In the genomic region with DNA sequence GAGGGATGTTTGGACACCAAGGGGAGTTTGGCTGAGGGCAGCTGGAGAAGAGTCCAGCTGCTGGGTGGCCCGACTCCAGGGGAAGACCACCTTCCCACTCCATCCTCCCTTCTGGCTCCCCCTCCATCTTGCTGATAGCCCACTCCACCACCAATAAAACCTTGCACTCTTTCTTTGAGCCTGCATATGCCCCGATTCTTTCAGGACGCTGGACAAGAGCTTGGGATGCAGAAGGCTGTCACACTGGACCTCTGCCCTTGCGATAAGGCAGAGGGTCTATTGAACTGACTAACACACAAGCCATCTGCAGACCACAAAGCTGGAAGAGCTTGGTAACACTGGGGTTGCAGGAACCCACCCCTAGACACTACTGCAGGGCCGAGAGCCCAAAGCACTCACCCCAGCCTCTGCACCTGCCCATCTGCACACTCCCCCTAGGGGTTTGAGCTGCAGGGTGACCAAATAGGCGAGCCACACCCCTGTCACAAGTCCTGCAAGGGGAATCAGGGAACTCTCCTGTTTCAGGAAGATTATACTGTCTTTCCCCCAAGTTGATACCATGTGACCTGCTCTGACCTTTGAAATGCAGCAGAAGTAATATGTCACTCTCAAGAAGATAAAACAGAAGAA, we compare ENCODE assay signal across 2 cellular contexts.
TF ChIP-seq lines count a peak whose summit lies in the region.

No MANE protein-coding gene starts in this region.

TF ChIP-seq in HCT116, 20 proteins besides CTCF, POLR2A, EP300 and RAD21 (continued from another document):
- TF ChIP-seq, protein P1, sequence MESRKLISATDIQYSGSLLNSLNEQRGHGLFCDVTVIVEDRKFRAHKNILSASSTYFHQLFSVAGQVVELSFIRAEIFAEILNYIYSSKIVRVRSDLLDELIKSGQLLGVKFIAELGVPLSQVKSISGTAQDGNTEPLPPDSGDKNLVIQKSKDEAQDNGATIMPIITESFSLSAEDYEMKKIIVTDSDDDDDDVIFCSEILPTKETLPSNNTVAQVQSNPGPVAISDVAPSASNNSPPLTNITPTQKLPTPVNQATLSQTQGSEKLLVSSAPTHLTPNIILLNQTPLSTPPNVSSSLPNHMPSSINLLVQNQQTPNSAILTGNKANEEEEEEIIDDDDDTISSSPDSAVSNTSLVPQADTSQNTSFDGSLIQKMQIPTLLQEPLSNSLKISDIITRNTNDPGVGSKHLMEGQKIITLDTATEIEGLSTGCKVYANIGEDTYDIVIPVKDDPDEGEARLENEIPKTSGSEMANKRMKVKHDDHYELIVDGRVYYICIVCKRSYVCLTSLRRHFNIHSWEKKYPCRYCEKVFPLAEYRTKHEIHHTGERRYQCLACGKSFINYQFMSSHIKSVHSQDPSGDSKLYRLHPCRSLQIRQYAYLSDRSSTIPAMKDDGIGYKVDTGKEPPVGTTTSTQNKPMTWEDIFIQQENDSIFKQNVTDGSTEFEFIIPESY (IDR thresholded peaks at IDR 0.05; ENCODE audit: extremely low read depth, insufficient replicate concordance, low read length): no peak
- TF ChIP-seq, protein P2, sequence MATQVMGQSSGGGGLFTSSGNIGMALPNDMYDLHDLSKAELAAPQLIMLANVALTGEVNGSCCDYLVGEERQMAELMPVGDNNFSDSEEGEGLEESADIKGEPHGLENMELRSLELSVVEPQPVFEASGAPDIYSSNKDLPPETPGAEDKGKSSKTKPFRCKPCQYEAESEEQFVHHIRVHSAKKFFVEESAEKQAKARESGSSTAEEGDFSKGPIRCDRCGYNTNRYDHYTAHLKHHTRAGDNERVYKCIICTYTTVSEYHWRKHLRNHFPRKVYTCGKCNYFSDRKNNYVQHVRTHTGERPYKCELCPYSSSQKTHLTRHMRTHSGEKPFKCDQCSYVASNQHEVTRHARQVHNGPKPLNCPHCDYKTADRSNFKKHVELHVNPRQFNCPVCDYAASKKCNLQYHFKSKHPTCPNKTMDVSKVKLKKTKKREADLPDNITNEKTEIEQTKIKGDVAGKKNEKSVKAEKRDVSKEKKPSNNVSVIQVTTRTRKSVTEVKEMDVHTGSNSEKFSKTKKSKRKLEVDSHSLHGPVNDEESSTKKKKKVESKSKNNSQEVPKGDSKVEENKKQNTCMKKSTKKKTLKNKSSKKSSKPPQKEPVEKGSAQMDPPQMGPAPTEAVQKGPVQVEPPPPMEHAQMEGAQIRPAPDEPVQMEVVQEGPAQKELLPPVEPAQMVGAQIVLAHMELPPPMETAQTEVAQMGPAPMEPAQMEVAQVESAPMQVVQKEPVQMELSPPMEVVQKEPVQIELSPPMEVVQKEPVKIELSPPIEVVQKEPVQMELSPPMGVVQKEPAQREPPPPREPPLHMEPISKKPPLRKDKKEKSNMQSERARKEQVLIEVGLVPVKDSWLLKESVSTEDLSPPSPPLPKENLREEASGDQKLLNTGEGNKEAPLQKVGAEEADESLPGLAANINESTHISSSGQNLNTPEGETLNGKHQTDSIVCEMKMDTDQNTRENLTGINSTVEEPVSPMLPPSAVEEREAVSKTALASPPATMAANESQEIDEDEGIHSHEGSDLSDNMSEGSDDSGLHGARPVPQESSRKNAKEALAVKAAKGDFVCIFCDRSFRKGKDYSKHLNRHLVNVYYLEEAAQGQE (IDR thresholded peaks at IDR 0.05; ENCODE audit: low read depth): no peak
- TF ChIP-seq SIN3A (IDR thresholded peaks at IDR 0.05; ENCODE audit: low read depth) (no peak), TCF7L2 (IDR thresholded peaks at IDR 0.05; ENCODE audit: borderline replicate concordance, extremely low read depth, insufficient read depth, insufficient read length) (no peak), CBX3 (IDR thresholded peaks at IDR 0.05; ENCODE audit: low read depth) (no peak), ZNF274 (IDR thresholded peaks at IDR 0.05; ENCODE audit: low read depth, low read length) (no peak), POLR2AphosphoS5 (IDR thresholded peaks at IDR 0.05; ENCODE audit: low read depth, low read length) (no peak)
- TF ChIP-seq, protein P3, sequence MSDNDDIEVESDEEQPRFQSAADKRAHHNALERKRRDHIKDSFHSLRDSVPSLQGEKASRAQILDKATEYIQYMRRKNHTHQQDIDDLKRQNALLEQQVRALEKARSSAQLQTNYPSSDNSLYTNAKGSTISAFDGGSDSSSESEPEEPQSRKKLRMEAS (IDR thresholded peaks at IDR 0.05): no peak

TF ChIP-seq in K562, 482 proteins besides CTCF, POLR2A, EP300 and RAD21 (continued from another document):
- TF ChIP-seq, protein P4, sequence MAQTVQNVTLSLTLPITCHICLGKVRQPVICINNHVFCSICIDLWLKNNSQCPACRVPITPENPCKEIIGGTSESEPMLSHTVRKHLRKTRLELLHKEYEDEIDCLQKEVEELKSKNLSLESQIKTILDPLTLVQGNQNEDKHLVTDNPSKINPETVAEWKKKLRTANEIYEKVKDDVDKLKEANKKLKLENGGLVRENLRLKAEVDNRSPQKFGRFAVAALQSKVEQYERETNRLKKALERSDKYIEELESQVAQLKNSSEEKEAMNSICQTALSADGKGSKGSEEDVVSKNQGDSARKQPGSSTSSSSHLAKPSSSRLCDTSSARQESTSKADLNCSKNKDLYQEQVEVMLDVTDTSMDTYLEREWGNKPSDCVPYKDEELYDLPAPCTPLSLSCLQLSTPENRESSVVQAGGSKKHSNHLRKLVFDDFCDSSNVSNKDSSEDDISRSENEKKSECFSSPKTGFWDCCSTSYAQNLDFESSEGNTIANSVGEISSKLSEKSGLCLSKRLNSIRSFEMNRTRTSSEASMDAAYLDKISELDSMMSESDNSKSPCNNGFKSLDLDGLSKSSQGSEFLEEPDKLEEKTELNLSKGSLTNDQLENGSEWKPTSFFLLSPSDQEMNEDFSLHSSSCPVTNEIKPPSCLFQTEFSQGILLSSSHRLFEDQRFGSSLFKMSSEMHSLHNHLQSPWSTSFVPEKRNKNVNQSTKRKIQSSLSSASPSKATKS (CRISPR knock-in tag; IDR thresholded peaks at IDR 0.05): no peak
- TF ChIP-seq, protein P2 (CRISPR knock-in tag; IDR thresholded peaks at IDR 0.05; ENCODE audit: low read depth): peak; percentile 78; the same call in 1 of the 2 replicates
- TF ChIP-seq, protein P5, sequence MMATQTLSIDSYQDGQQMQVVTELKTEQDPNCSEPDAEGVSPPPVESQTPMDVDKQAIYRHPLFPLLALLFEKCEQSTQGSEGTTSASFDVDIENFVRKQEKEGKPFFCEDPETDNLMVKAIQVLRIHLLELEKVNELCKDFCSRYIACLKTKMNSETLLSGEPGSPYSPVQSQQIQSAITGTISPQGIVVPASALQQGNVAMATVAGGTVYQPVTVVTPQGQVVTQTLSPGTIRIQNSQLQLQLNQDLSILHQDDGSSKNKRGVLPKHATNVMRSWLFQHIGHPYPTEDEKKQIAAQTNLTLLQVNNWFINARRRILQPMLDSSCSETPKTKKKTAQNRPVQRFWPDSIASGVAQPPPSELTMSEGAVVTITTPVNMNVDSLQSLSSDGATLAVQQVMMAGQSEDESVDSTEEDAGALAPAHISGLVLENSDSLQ (IDR thresholded peaks at IDR 0.05): peak; percentile 27; the same call in 1 of the 2 replicates
TF ChIP-seq in K562: peak in this region for 5.
